9 cellular contexts compared by ENCODE assay signal in genomic region chr19:41226053-41226873, GRCh38. TPM values are rescaled to one million over a fixed set of nuclear protein-coding genes. Genes with fewer than 3 reads are reported as not detected.
DNase-seq lines count a peak whose midpoint lies in the region; ATAC-seq and TF ChIP-seq lines count a peak whose summit lies in the region.
"Had no signal": no experiment of that assay in that cellular context is flagged by ENCODE, and none has a peak within 500 bp of the region (broad histone marks: within the 10 kb centered on the region; RNA-seq: fewer than 3 reads in every experiment).

No MANE protein-coding gene starts in this region.

- CTCF ChIA-PET in HEK293 (lab: Yijun Ruan, JAX) (interaction anchor here (0.6 to 2.5 kb wide), 8 partner anchors 22 to 966 kb away, joined by 3 to 10 read pairs (median 4); no protein-coding TSS in a partner anchor), activated B cell treated with CpG ODN at 0.5 μM for 24 hours (lab: Charles Lee) (no interaction called here)

- H3K27me3 Mint-ChIP-seq in activated B cell treated with CpG ODN at 0.5 μM for 24 hours (peaks cover 36% of the 10 kb centered on the region), chondrocyte (ENCODE audit: low read depth) (no peaks in the 10 kb centered on the region)

- POLR2A ChIA-PET in HEK293 (lab: Yijun Ruan, JAX) (interaction anchor here (0.6 to 1.7 kb wide), 7 partner anchors 8 to 476 kb away, joined by 3 to 28 read pairs (median 5); partner anchors contain the start of genes ACTMAP, HNRNPUL1 and RAB4B), activated B cell treated with CpG ODN at 0.5 μM for 24 hours (lab: Charles Lee) (no interaction called here)

- H3K4me1 Mint-ChIP-seq in activated B cell treated with CpG ODN at 0.5 μM for 24 hours (peaks cover 12% of the 10 kb centered on the region), chondrocyte (ENCODE audit: low read depth) (peaks cover 66% of the 10 kb centered on the region)

- intact Hi-C loops in activated B cell treated with CpG ODN at 0.5 μM for 24 hours (cut with micrococcal nuclease) = no loop called here

- no peaks in the 10 kb centered on the region for H3K9me3 Mint-ChIP-seq in activated B cell treated with CpG ODN at 0.5 μM for 24 hours
- no peaks in the 10 kb centered on the region for H3K9me3 Mint-ChIP-seq in chondrocyte (ENCODE audit: low read depth)

- no peaks in the 10 kb centered on the region for H3K9me3 ChIP-seq in HEK293 (ENCODE audit: control insufficient read depth, insufficient read depth, low read depth, low read length)

- no peak for ATAC-seq in activated B cell treated with CpG ODN at 0.5 μM for 24 hours (ENCODE audit: low read depth)
- ATAC-seq in HG02938 (IDR thresholded peaks at IDR 0.05; ENCODE audit: unreplicated experiment) = no peak
- ATAC-seq in GM18858 (IDR thresholded peaks at IDR 0.05; ENCODE audit: unreplicated experiment) = no peak
- no peak for ATAC-seq in GM21381 (IDR thresholded peaks at IDR 0.05; ENCODE audit: unreplicated experiment)

- TF ChIP-seq CTCF in HEK293 (tag by site-specific recombination; IDR thresholded peaks at IDR 0.05) (peak; percentile 39; the same call in 1 of the 2 replicates), activated B cell treated with CpG ODN at 0.5 μM for 24 hours (IDR thresholded peaks at IDR 0.05) (no peak), chondrocyte (IDR thresholded peaks at IDR 0.05) (peak; percentile 51)

- peak overlapping the region; percentile 33 for H3K4me3 ChIP-seq in HEK293 (ENCODE audit: low read depth, low read length)

- H3K27ac Mint-ChIP-seq in activated B cell treated with CpG ODN at 0.5 μM for 24 hours (no peak overlapping the region), chondrocyte (ENCODE audit: unreplicated experiment) (peak overlapping the region; percentile 99)

- no peaks in the 10 kb centered on the region for H3K36me3 Mint-ChIP-seq in activated B cell treated with CpG ODN at 0.5 μM for 24 hours (ENCODE audit: low read depth)
- peaks cover 16% of the 10 kb centered on the region for H3K36me3 Mint-ChIP-seq in chondrocyte (ENCODE audit: low read depth)

- no peaks in the 10 kb centered on the region for H3K36me3 ChIP-seq in HEK293 (ENCODE audit: control insufficient read depth in 2 of 2, insufficient read depth in 1 of 2, low read length in 2 of 2)

- peak overlapping the region; percentile 38; the same call in 1 of the 2 replicates for H3K27ac ChIP-seq in HEK293 (ENCODE audit: extremely low read depth, low read depth, low read length)

- peak overlapping the region; percentile 66 for H3K4me3 Mint-ChIP-seq in activated B cell treated with CpG ODN at 0.5 μM for 24 hours
- peak overlapping the region; percentile 71 for H3K4me3 Mint-ChIP-seq in chondrocyte (ENCODE audit: unreplicated experiment)

- peaks cover 3% of the 10 kb centered on the region; the same call in 1 of the 2 replicates for H3K4me1 ChIP-seq in HEK293 (ENCODE audit: control insufficient read depth, insufficient read depth, low read length)

- DNase-seq in activated B cell treated with CpG ODN at 0.5 μM for 24 hours (no peak), chondrocyte (ENCODE audit: low spot score) (no peak), kidney glomerular epithelial cell (lab: John Stamatoyannopoulos, UW) (peak; percentile 92)
- peak; percentile 11 to 28 (median 14) for DNase-seq in stimulated activated CD4-positive, alpha-beta T cell treated with anti-CD3 and anti-CD28 coated beads, Interleukin-12 subunit alpha, Interleukin-12 subunit beta, amount 100 ng/mL, for 48 hours (ENCODE audit: low read depth in 2 of 3, low spot score in 1 of 3)

TF ChIP-seq in HEK293, 187 proteins besides CTCF, POLR2A, EP300 and RAD21 (continues in another document):
- no peak for TF ChIP-seq ZNF302 (tag by site-specific recombination; IDR thresholded peaks at IDR 0.05; ENCODE audit: low read depth)
- no peak for TF ChIP-seq ZFP41 (tag by site-specific recombination; IDR thresholded peaks at IDR 0.05; ENCODE audit: borderline replicate concordance)
- no peak; the same call in 1 of the 2 replicates for TF ChIP-seq ZNF639 (tag by site-specific recombination; IDR thresholded peaks at IDR 0.05)
- peak; percentile 12; the same call in 1 of the 2 replicates for TF ChIP-seq ZNF623 (tag by site-specific recombination; IDR thresholded peaks at IDR 0.05)
- no peak for TF ChIP-seq HOXD13 (CRISPR knock-in tag; IDR thresholded peaks at IDR 0.05; ENCODE audit: borderline replicate concordance)
- TF ChIP-seq ZNF747 (tag by site-specific recombination; IDR thresholded peaks at IDR 0.05) = no peak
- TF ChIP-seq, protein P1, sequence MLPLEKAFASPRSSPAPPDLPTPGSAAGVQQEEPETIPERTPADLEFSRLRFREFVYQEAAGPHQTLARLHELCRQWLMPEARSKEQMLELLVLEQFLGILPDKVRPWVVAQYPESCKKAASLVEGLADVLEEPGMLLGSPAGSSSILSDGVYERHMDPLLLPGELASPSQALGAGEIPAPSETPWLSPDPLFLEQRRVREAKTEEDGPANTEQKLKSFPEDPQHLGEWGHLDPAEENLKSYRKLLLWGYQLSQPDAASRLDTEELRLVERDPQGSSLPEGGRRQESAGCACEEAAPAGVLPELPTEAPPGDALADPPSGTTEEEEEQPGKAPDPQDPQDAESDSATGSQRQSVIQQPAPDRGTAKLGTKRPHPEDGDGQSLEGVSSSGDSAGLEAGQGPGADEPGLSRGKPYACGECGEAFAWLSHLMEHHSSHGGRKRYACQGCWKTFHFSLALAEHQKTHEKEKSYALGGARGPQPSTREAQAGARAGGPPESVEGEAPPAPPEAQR (tag by site-specific recombination; IDR thresholded peaks at IDR 0.05) = no peak
- TF ChIP-seq ZNF580 (tag by site-specific recombination; IDR thresholded peaks at IDR 0.05) = no peak
- TF ChIP-seq, protein P2, sequence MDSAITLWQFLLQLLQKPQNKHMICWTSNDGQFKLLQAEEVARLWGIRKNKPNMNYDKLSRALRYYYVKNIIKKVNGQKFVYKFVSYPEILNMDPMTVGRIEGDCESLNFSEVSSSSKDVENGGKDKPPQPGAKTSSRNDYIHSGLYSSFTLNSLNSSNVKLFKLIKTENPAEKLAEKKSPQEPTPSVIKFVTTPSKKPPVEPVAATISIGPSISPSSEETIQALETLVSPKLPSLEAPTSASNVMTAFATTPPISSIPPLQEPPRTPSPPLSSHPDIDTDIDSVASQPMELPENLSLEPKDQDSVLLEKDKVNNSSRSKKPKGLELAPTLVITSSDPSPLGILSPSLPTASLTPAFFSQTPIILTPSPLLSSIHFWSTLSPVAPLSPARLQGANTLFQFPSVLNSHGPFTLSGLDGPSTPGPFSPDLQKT (IDR thresholded peaks at IDR 0.05; ENCODE audit: borderline replicate concordance, low read depth, low read length) = no peak
- peak; percentile 53; the same call in 1 of the 2 replicates for TF ChIP-seq GLIS1 (tag by site-specific recombination; IDR thresholded peaks at IDR 0.05)
- TF ChIP-seq ZNF677 (tag by site-specific recombination; IDR thresholded peaks at IDR 0.05) = peak; percentile 45; the same call in 1 of the 2 replicates
- no peak for TF ChIP-seq ZNF214 (tag by site-specific recombination; IDR thresholded peaks at IDR 0.05; ENCODE audit: borderline replicate concordance)
- TF ChIP-seq ZNF404 (tag by site-specific recombination; IDR thresholded peaks at IDR 0.05) = no peak
- TF ChIP-seq ZNF664 (tag by site-specific recombination; IDR thresholded peaks at IDR 0.05) = no peak
- peak; percentile 73 for TF ChIP-seq ZBTB26 (tag by site-specific recombination; optimal IDR thresholded peaks at IDR 0.05)
- TF ChIP-seq, protein P3, sequence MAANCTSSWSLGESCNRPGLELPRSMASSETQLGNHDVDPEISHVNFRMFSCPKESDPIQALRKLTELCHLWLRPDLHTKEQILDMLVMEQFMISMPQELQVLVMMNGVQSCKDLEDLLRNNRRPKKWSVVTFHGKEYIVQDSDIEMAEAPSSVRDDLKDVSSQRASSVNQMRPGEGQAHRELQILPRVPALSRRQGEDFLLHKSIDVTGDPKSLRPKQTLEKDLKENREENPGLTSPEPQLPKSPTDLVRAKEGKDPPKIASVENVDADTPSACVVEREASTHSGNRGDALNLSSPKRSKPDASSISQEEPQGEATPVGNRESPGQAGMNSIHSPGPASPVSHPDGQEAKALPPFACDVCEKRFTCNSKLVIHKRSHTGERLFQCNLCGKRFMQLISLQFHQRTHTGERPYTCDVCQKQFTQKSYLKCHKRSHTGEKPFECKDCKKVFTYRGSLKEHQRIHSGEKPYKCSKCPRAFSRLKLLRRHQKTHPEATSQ (tag by site-specific recombination; IDR thresholded peaks at IDR 0.05) = no peak
- TF ChIP-seq ZNF19 (tag by site-specific recombination; IDR thresholded peaks at IDR 0.05; ENCODE audit: low read depth) = no peak
- TF ChIP-seq ZNF2 (tag by site-specific recombination; IDR thresholded peaks at IDR 0.05) = peak; percentile 86
- peak; percentile 83 for TF ChIP-seq GLIS2 (tag by site-specific recombination; IDR thresholded peaks at IDR 0.05)
- no peak for TF ChIP-seq SCRT2 (tag by site-specific recombination; IDR thresholded peaks at IDR 0.05)

RNA-seq across cellular contexts. Expression of gene AXL, which starts 7.2 kb away (rescaled TPM):
- total RNA-seq in activated B cell treated with CpG ODN at 0.5 μM for 24 hours (not detected in 2 replicates), chondrocyte (151 to 218 TPM (median 214 TPM) in 3 replicates)

RNA-seq across cellular contexts. Expression of gene CYP2S1, which starts 33.2 kb away (rescaled TPM):
- not detected in 2 replicates for total RNA-seq in activated B cell treated with CpG ODN at 0.5 μM for 24 hours
- total RNA-seq in chondrocyte = not detected in 3 replicates
- total RNA-seq: SK-MEL-5 had no signal

RNA-seq across cellular contexts. Expression of gene HNRNPUL1, which starts 37.9 kb away (rescaled TPM):
- total RNA-seq in activated B cell treated with CpG ODN at 0.5 μM for 24 hours (235 and 244 TPM in 2 replicates), chondrocyte (158 to 195 TPM (median 161 TPM) in 3 replicates)

Comparison
In these comparisons a context has a peak if more than half of its experiments do, and no peak if none do; other contexts are left out.
1. DNase-seq: peak in kidney glomerular epithelial cell (single experiment) and stimulated activated CD4-positive, alpha-beta T cell treated with anti-CD3 and anti-CD28 coated beads, Interleukin-12 subunit alpha, Interleukin-12 subunit beta, amount 100 ng/mL, for 48 hours (3 of 3); none in activated B cell treated with CpG ODN at 0.5 μM for 24 hours (single experiment) and chondrocyte (single experiment).
2. RNA of gene AXL, which starts 7.2 kb away (total RNA-seq): 151 to 218 TPM in chondrocyte; not detected in activated B cell treated with CpG ODN at 0.5 μM for 24 hours; every median in the first group is over 100 times any median in the second.